1 cellular context compared by ENCODE assay signal in the genomic region with DNA sequence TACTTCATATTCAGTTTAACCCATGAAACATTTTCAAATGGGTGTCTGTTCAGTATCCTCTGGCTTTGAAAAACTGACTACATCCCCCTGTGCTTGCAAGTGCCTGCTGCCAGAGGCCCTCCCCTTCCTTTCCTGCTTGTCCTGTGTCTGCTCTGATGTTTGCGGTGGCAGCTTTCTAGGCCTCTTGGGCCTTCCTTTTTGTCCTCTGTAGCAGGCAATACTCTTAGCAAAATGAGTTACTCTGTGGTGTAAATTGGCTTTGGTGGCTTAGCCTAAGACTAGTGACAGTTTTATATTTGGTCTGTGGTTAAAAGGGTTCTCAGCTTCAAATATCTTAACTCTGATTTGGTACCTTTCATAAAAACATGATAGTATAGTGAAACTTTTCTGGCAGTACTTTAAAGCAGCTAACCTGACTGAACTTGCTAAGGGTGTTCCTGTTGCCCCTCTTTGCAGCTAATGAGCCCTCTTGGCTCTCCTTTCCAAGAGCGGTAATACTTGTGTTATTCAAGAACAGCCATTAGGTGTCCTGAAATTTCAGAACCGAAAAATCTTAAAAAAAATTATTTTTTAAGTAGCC.
TF ChIP-seq lines count a peak whose summit lies in the region.

No MANE protein-coding gene starts in this region.

TF ChIP-seq in SK-N-SH, 30 proteins besides CTCF, POLR2A, EP300 and RAD21 (continued from another document):
- TF ChIP-seq REST (IDR thresholded peaks at IDR 0.05; ENCODE audit: low read depth, low read length) (no peak), RCOR1 (IDR thresholded peaks at IDR 0.05; ENCODE audit: low read length) (no peak), POLR2AphosphoS5 (IDR thresholded peaks at IDR 0.05; ENCODE audit: low read depth, low read length) (no peak), FOXJ3 (CRISPR knock-in tag; IDR thresholded peaks at IDR 0.05) (no peak), ZBTB33 (IDR thresholded peaks at IDR 0.05; ENCODE audit: borderline replicate concordance, low read depth) (no peak)
